22 cellular contexts compared by ENCODE assay signal in the genomic region with DNA sequence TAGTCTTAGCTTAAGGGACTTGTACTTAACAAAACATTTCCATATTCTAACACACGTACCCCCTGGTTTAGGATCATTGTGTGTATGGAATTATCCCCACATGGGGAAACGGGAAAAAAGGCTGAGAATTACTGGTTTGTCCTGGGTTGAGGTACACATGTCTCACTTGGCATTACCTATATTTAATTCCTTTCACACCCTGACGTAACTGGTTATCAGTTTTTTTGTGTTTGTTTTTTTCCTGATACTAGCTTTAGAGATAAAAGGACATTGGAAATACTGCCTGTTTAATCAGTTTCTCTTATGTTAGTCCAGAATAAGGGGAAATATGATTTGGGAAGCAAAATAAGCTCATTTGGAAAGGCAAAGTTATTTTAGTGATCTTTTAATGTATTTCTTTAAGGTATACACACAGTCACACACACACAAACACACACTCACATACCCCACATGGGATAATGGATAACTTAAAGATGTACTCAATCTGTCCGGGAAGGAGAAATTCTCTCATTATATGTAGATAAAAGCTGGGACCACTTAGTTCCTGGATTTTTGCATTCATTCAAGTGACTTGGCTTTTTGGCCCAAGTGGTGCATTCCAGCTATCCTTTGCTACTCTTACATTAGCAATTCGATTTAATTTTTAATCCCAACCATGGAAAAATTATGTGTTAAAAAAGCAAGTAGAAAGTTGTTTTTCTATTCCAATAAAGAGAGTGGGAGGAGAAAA.
"Had no signal": no experiment of that assay in that cellular context is flagged by ENCODE, and none has a peak within 500 bp of the region (broad histone marks: within the 10 kb centered on the region; RNA-seq: fewer than 3 reads in every experiment).

No MANE protein-coding gene starts in this region.

- DNase-seq: activated CD4-positive, alpha-beta T cell treated with anti-CD3 and anti-CD28 coated beads, Interleukin-2, amount 50 U/mL, for 48 hours; activated effector memory CD4-positive, alpha-beta T cell treated with anti-CD3 and anti-CD28 coated beads, Interleukin-2, amount 50 U/mL, for 16 hours; activated naive CD4-positive, alpha-beta T cell treated with anti-CD3 and anti-CD28 coated beads, Interleukin-2, amount 10 ng/mL, durations not matched to agents 7 days and 5 days; dermis blood vessel endothelial cell; effector CD8-positive, alpha-beta T cell; heart right ventricle; kidney; naive thymus-derived CD8-positive, alpha-beta T cell; ovary; right cardiac atrium; stimulated activated CD4-positive, alpha-beta T cell treated with anti-CD3 and anti-CD28 coated beads, Interleukin-2, amount 100 ng/mL, for 24 hours; stimulated activated naive CD8-positive, alpha-beta T cell treated with anti-CD3 and anti-CD28 coated beads, Interleukin-15, amount 100 ng/mL, for 72 hours; T1000 had no signal

- H3K4me3 ChIP-seq: cardiac muscle cell, heart right ventricle, ovary, skin epidermis, thoracic aorta, vagina had no signal

- H3K4me3 Mint-ChIP-seq: activated naive CD4-positive, alpha-beta T cell treated with anti-CD3 and anti-CD28 coated beads, Interleukin-2, amount 10 ng/mL, durations not matched to agents 7 days and 5 days; mesothelial cell of epicardium; naive thymus-derived CD8-positive, alpha-beta T cell; stimulated activated effector memory CD8-positive, alpha-beta T cell treated with anti-CD3 and anti-CD28 coated beads, Interleukin-12 subunit alpha, Interleukin-12 subunit beta, amount 100 ng/mL, for 72 hours; stimulated activated naive CD8-positive, alpha-beta T cell treated with anti-CD3 and anti-CD28 coated beads, Interleukin-15, amount 100 ng/mL, for 72 hours; type B pancreatic cell; WTC11 had no signal

- FAIRE-seq: kidney had no signal

- H3K4me1 Mint-ChIP-seq: activated naive CD4-positive, alpha-beta T cell treated with anti-CD3 and anti-CD28 coated beads, Interleukin-2, amount 10 ng/mL, durations not matched to agents 7 days and 5 days; mesothelial cell of epicardium had no signal

- ATAC-seq: esophagus mucosa; heart right ventricle; naive thymus-derived CD8-positive, alpha-beta T cell; right cardiac atrium; stimulated activated effector memory CD8-positive, alpha-beta T cell treated with anti-CD3 and anti-CD28 coated beads, Interleukin-12 subunit alpha, Interleukin-12 subunit beta, amount 100 ng/mL, for 72 hours; stimulated activated naive CD8-positive, alpha-beta T cell treated with anti-CD3 and anti-CD28 coated beads, Interleukin-15, amount 100 ng/mL, for 72 hours; WTC11 had no signal

- H3K27ac ChIP-seq: cardiac muscle cell, heart right ventricle, ovary, skin epidermis, thoracic aorta, vagina had no signal

- H3K36me3 Mint-ChIP-seq: stimulated activated effector memory CD8-positive, alpha-beta T cell treated with anti-CD3 and anti-CD28 coated beads, Interleukin-12 subunit alpha, Interleukin-12 subunit beta, amount 100 ng/mL, for 72 hours had no signal

- H3K36me3 ChIP-seq: cardiac muscle cell, heart right ventricle, ovary, thoracic aorta, vagina had no signal

- H3K27ac Mint-ChIP-seq: activated naive CD4-positive, alpha-beta T cell treated with anti-CD3 and anti-CD28 coated beads, Interleukin-2, amount 10 ng/mL, durations not matched to agents 7 days and 5 days; mesothelial cell of epicardium; naive thymus-derived CD8-positive, alpha-beta T cell; stimulated activated effector memory CD8-positive, alpha-beta T cell treated with anti-CD3 and anti-CD28 coated beads, Interleukin-12 subunit alpha, Interleukin-12 subunit beta, amount 100 ng/mL, for 72 hours; stimulated activated naive CD8-positive, alpha-beta T cell treated with anti-CD3 and anti-CD28 coated beads, Interleukin-15, amount 100 ng/mL, for 72 hours; type B pancreatic cell; WTC11 had no signal

- H3K9me3 Mint-ChIP-seq: stimulated activated effector memory CD8-positive, alpha-beta T cell treated with anti-CD3 and anti-CD28 coated beads, Interleukin-12 subunit alpha, Interleukin-12 subunit beta, amount 100 ng/mL, for 72 hours had no signal

- H3K27me3 Mint-ChIP-seq: naive thymus-derived CD8-positive, alpha-beta T cell; stimulated activated naive CD8-positive, alpha-beta T cell treated with anti-CD3 and anti-CD28 coated beads, Interleukin-15, amount 100 ng/mL, for 72 hours; type B pancreatic cell had no signal

- H3K27me3 ChIP-seq: cardiac muscle cell, heart right ventricle, ovary, vagina had no signal

- H3K9me3 ChIP-seq: heart right ventricle, ovary, thoracic aorta, vagina had no signal
